ENCODE assay signal across 11 cellular contexts in the genomic region with DNA sequence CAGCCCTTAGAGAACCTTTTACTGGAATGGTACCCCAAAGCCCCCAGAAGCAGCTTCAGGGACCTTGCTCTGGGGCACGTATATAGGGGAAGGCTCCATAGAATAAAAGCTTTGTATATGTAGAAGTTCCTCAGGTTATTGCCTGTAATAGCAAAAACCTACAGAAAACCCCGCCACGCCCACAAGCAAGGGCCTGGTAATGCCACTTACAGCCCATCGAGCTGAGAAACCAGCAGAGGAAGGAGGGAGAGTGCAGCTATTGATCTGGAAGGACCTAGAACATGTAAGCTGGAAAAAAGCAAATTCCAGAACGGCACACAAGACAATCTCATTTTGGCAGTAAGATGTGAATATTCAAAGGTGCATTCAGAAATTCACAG. TPM values are rescaled to one million over a fixed set of nuclear protein-coding genes. Genes with fewer than 3 reads are reported as not detected.
DNase-seq lines count a peak whose midpoint lies in the region; ATAC-seq and TF ChIP-seq lines count a peak whose summit lies in the region.
"Had no signal": no experiment of that assay in that cellular context is flagged by ENCODE, and none has a peak within 500 bp of the region (broad histone marks: within the 10 kb centered on the region; RNA-seq: fewer than 3 reads in every experiment).

No MANE protein-coding gene starts in this region.

- whole genome bisulfite sequencing in mammary epithelial cell (ENCODE audit: low coverage, missing lambda C conversion rate) = 70% methylated on average over 5 of the region's 5 CpGs
- WGBS in urinary bladder = 72% methylated on average over 5 of the region's 5 CpGs

- peak overlapping the region; percentile 3 for H3K27ac Mint-ChIP-seq in central memory CD8-positive, alpha-beta T cell (ENCODE audit: low read depth)

- H3K9me3 ChIP-seq in breast epithelium (no peaks in the 10 kb centered on the region), mammary epithelial cell (replicated peaks; ENCODE audit: insufficient read depth, low read length) (no peaks in the 10 kb centered on the region), muscle layer of duodenum (ENCODE audit: control insufficient read depth in 1 of 2, low read length in 2 of 2) (no peaks in the 10 kb centered on the region)

- H3K9me3 Mint-ChIP-seq in central memory CD8-positive, alpha-beta T cell = no peaks in the 10 kb centered on the region
- H3K9me3 Mint-ChIP-seq: neural crest cell had no signal

- no peaks in the 10 kb centered on the region for H3K79me2 ChIP-seq in mammary epithelial cell (ENCODE audit: insufficient read depth, low read length)

- no peaks in the 10 kb centered on the region for H3K36me3 ChIP-seq in breast epithelium
- no peaks in the 10 kb centered on the region for H3K36me3 ChIP-seq in mammary epithelial cell (ENCODE audit: insufficient read depth, low read length)
- peaks cover 19% of the 10 kb centered on the region in 2 donors for H3K36me3 ChIP-seq in muscle layer of duodenum (ENCODE audit: control insufficient read depth in 1 of 2, insufficient read depth in 2 of 2, low read length in 2 of 2)
- H3K36me3 ChIP-seq in urinary bladder (ENCODE audit: insufficient read depth) = no peaks in the 10 kb centered on the region

- no peak for TF ChIP-seq POLR2A in breast epithelium (IDR thresholded peaks at IDR 0.05)

- H3K4me1 Mint-ChIP-seq in central memory CD8-positive, alpha-beta T cell = peaks cover 16% of the 10 kb centered on the region

- dilution Hi-C loops in mammary epithelial cell (cut with HindIII; ENCODE audit: low sequenced_read_pairs) = no loop called here

- no peaks in the 10 kb centered on the region for H3K27me3 ChIP-seq in breast epithelium
- H3K27me3 ChIP-seq in mammary epithelial cell (ENCODE audit: insufficient read depth, low read length) = no peaks in the 10 kb centered on the region
- H3K27me3 ChIP-seq in muscle layer of duodenum (ENCODE audit: low read depth, low read length) = no peaks in the 10 kb centered on the region

- H3K27ac ChIP-seq in breast epithelium (peak overlapping the region; percentile 87 to 88), mammary epithelial cell (ENCODE audit: insufficient read depth, low read depth, low read length) (no peak overlapping the region), muscle layer of duodenum (ENCODE audit: low read length) (peak overlapping the region; percentile 74), urinary bladder (ENCODE audit: low read depth) (peak overlapping the region; percentile 33)

- no peak for ATAC-seq in central memory CD8-positive, alpha-beta T cell (replicated peaks; ENCODE audit: extremely low read depth, poor library complexity, severe bottlenecking)
- ATAC-seq in HG03457 (IDR thresholded peaks at IDR 0.05; ENCODE audit: unreplicated experiment) = no peak

- TF ChIP-seq CTCF in breast epithelium (IDR thresholded peaks at IDR 0.05) (no peak), mammary epithelial cell (conservative IDR thresholded peaks at IDR 0.05 in 1 of 2, IDR thresholded peaks at IDR 0.05 in 1 of 2; ENCODE audit: extremely low read depth in 1 of 2, insufficient read depth in 1 of 2, low read depth in 1 of 2, low read length in 2 of 2) (no peak)

- BruUV-seq in mammary epithelial cell (replicated peaks; lab: Mats Ljungman, UMichigan) = no TSS peak

- peaks cover 6% of the 10 kb centered on the region for H3K36me3 Mint-ChIP-seq in central memory CD8-positive, alpha-beta T cell (ENCODE audit: insufficient read depth)

- H3K4me2 ChIP-seq in mammary epithelial cell (ENCODE audit: insufficient read depth, low read depth, low read length) = no peak overlapping the region

- no peaks in the 10 kb centered on the region for H4K20me1 ChIP-seq in mammary epithelial cell (ENCODE audit: insufficient read depth, low read length)

- CTCF ChIA-PET in mammary epithelial cell (lab: Charles Lee; ENCODE audit: low non-redundant PET) = no interaction called here

- DNase-seq in breast epithelium (ENCODE audit: low spot score in 2 of 2) (no peak), mammary epithelial cell (no peak), CD1c-positive myeloid dendritic cell (ENCODE audit: extremely low spot score) (no peak), C1 segment of cervical spinal cord (lab: John Stamatoyannopoulos, UW) (no peak)
- DNase-seq in central memory CD8-positive, alpha-beta T cell (ENCODE audit: low spot score in 2 of 2) = no peak
- DNase-seq: AML-193; stimulated activated naive CD4-positive, alpha-beta T cell treated with Interleukin-2 at 50 U/mL for 16 hours had no signal

- H3K4me3 Mint-ChIP-seq in central memory CD8-positive, alpha-beta T cell = no peak overlapping the region
- H3K4me3 Mint-ChIP-seq: neural crest cell had no signal

- H3K4me1 ChIP-seq in breast epithelium (peaks cover 20 to 27% of the 10 kb centered on the region in 2 donors), mammary epithelial cell (ENCODE audit: insufficient read depth, low read length) (peaks cover 23% of the 10 kb centered on the region), muscle layer of duodenum (ENCODE audit: control insufficient read depth in 1 of 2, insufficient read depth in 2 of 2, low read length in 2 of 2) (peaks cover 17 to 28% of the 10 kb centered on the region in 2 donors), urinary bladder (ENCODE audit: insufficient read depth) (no peaks in the 10 kb centered on the region)

- no peaks in the 10 kb centered on the region for H3K27me3 Mint-ChIP-seq in central memory CD8-positive, alpha-beta T cell

- H3K9ac ChIP-seq in mammary epithelial cell (ENCODE audit: insufficient read depth, low read length) = no peak overlapping the region

- H3K4me3 ChIP-seq in breast epithelium (no peak overlapping the region), mammary epithelial cell (replicated peaks in 1 of 3; ENCODE audit: insufficient read depth in 1 of 3, low read depth in 2 of 3, low read length in 3 of 3) (no peak overlapping the region), muscle layer of duodenum (ENCODE audit: low read depth in 1 of 2, low read length in 2 of 2) (no peak overlapping the region), urinary bladder (ENCODE audit: low read depth, low read length) (no peak overlapping the region)

- no peak overlapping the region for H2AFZ ChIP-seq in mammary epithelial cell (ENCODE audit: low read depth, low read length)

- in situ Hi-C loops in mammary epithelial cell (cut with MboI; ENCODE audit: low sequenced_read_pairs in 2 of 2) = no loop called here

- intact Hi-C loops in breast epithelium (cut with DNase I; ENCODE audit: low total_unique reads) (no loop called here), mammary epithelial cell (cut with micrococcal nuclease) (loop anchor here (1.0 to 10.0 kb wide), 4 partner anchors 32 to 530 kb away; no protein-coding TSS in a partner anchor)

RNA-seq across cellular contexts. Expression of a gene that starts 15.8 kb away (rescaled TPM):
- 10 to 100 TPM; 19.0 to 31.8 (median 25.9) TPM for total RNA-seq in breast epithelium
- total RNA-seq in mammary epithelial cell = 10 to 100 TPM; 20.5 to 26.5 TPM
- 13.4 TPM for polyA plus RNA-seq in mammary epithelial cell
- 27.1 TPM for polyA minus RNA-seq in mammary epithelial cell
- 19.0 TPM for total RNA-seq in urinary bladder
- polyA plus RNA-seq in urinary bladder = 43.8 TPM

RNA-seq across cellular contexts. Expression of a gene that starts 31.9 kb away (rescaled TPM):
- total RNA-seq in breast epithelium = under 1 TPM; under 0.01 to 0.15 (median under 0.01) TPM
- under 1 TPM in 1 of 2 donors, not detected in 1; under 0.01 TPM for total RNA-seq in mammary epithelial cell
- polyA plus RNA-seq in mammary epithelial cell = not detected
- not detected for polyA minus RNA-seq in mammary epithelial cell
- 2.2 TPM for total RNA-seq in urinary bladder
- 0.79 TPM for polyA plus RNA-seq in urinary bladder
